ENCODE assay signal across 9 cellular contexts in the genomic region with DNA sequence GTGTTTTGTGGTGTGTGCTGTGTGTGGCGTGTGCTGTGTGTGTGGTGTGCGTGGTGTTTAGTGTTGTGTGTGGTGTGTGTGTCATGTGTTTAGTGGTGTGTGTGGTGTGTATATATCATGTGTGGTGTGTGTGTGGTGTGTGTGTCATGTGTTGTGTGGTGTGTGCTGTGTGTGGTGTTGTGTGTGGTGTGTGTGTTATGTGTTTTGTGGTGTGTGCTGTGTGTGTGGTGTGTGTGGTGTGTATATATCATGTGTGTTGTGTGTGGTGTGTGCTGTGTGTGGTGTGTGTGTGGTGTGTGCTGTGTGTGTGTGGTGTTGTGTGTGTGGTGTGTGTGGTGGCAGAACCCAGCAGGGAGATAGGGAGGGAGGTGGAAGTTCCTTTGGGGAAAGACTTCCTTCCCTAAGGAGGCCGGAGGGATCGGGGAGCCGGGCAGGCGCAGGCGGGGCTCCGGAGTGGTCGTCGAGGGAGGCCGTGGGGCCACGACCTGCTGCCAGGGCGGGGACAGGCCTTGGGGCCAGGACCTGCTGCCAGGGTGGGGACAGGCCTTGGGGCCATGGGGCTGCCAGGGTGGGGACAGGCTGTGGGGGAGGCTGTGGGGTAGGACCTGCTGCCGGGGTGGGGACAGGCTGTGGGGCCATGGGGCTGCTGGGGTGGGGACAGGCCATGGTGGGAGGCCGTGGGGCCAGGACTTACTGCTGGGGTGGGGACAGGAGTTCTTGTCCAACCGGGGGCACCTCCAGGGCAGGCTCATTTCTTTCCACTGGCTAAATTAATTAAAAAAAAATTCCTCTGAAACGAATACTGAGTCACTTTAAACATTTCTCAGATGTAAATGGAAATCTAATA. TPM values are rescaled to one million over a fixed set of nuclear protein-coding genes. Genes with fewer than 3 reads are reported as not detected.
DNase-seq lines count a peak whose midpoint lies in the region; ATAC-seq, FAIRE-seq and TF ChIP-seq lines count a peak whose summit lies in the region.
"Had no signal": no experiment of that assay in that cellular context is flagged by ENCODE, and none has a peak within 500 bp of the region (broad histone marks: within the 10 kb centered on the region; RNA-seq: fewer than 3 reads in every experiment).

No MANE protein-coding gene starts in this region.

- H2AFZ ChIP-seq in K562 (ENCODE audit: low read depth, low read length) (peak overlapping the region; percentile 89), osteoblast (ENCODE audit: low read length) (no peak overlapping the region)

- H3K9me3 Mint-ChIP-seq in CD4-positive, CD25-positive, alpha-beta regulatory T cell = peaks cover 2 to 9% (median 8%) of the 10 kb centered on the region in 7 donors

- 13% methylated on average over 9 of the region's 17 CpGs for WGBS in K562 (ENCODE audit: insufficient coverage, low coverage, missing lambda C conversion rate)

- TF ChIP-seq RAD21 in K562 (CRISPR knock-in tag; conservative IDR thresholded peaks at IDR 0.05 in 1 of 2, IDR thresholded peaks at IDR 0.05 in 1 of 2) = no peak

- H3K27ac Mint-ChIP-seq in CD4-positive, CD25-positive, alpha-beta regulatory T cell = peak overlapping the region; percentile 83 to 97 (median 87)

- H4K20me1 ChIP-seq in K562 (replicated peaks; ENCODE audit: control insufficient read depth, insufficient read depth, low read length) (no peaks in the 10 kb centered on the region), osteoblast (ENCODE audit: insufficient read depth, low read length) (no peaks in the 10 kb centered on the region)

- no peaks in the 10 kb centered on the region for H3K27me3 ChIP-seq in CD4-positive, CD25-positive, alpha-beta regulatory T cell (ENCODE audit: control insufficient read depth, insufficient read depth, low read length)
- no peaks in the 10 kb centered on the region; a peak in 1 of 5 replicates for H3K27me3 ChIP-seq in K562 (ENCODE audit: control insufficient read depth in 2 of 2, insufficient read depth in 2 of 2, low read length in 2 of 2)
- H3K27me3 ChIP-seq in osteoblast (ENCODE audit: insufficient read depth, low read length) = no peaks in the 10 kb centered on the region

- H3K9me1 ChIP-seq in K562 (ENCODE audit: control insufficient read depth, insufficient read depth, low read length) = no peaks in the 10 kb centered on the region

- POLR2A ChIA-PET in K562 (lab: Yijun Ruan, JAX) = no interaction called here

- BruUV-seq in K562 (replicated peaks; lab: Mats Ljungman, UMichigan) = no TSS peak

- H3K4me2 ChIP-seq in K562 (ENCODE audit: insufficient read depth, low read length) (peak overlapping the region; percentile 71), osteoblast (ENCODE audit: insufficient read depth, low read length) (peak overlapping the region; percentile 6)

- no peaks in the 10 kb centered on the region for H3K36me3 ChIP-seq in CD4-positive, CD25-positive, alpha-beta regulatory T cell (ENCODE audit: control insufficient read depth, insufficient read depth, low read length)
- H3K36me3 ChIP-seq in K562 (ENCODE audit: control insufficient read depth, insufficient read depth, low read length) (no peaks in the 10 kb centered on the region), osteoblast (ENCODE audit: insufficient read depth, low read length) (no peaks in the 10 kb centered on the region)

- TF ChIP-seq CTCF in K562 (IDR thresholded peaks at IDR 0.05 in 2 of 3, conservative IDR thresholded peaks at IDR 0.05 in 1 of 3; ENCODE audit: insufficient read depth in 2 of 3, low read depth in 1 of 3, low read length in 3 of 3) (no peak), osteoblast (IDR thresholded peaks at IDR 0.05; ENCODE audit: extremely low read depth, low read depth, low read length) (no peak)

- H3K79me2 ChIP-seq in K562 (ENCODE audit: control insufficient read depth, insufficient read depth, low read length) (peaks cover 5% of the 10 kb centered on the region; the same call in 2 of the 3 replicates), osteoblast (ENCODE audit: insufficient read depth, low read length) (no peaks in the 10 kb centered on the region)

- CTCF ChIA-PET in K562 (lab: Yijun Ruan, JAX; ENCODE audit: low intra/inter-chr PET ratio) = no interaction called here

- H3K4me1 Mint-ChIP-seq in CD4-positive, CD25-positive, alpha-beta regulatory T cell = peaks cover 14 to 25% (median 21%) of the 10 kb centered on the region in 4 donors

- in situ Hi-C loops in K562 (cut with MboI) = no loop called here

- no peak overlapping the region for H3K4me3 ChIP-seq in CD4-positive, CD25-positive, alpha-beta regulatory T cell (ENCODE audit: low read depth, low read length)
- no peak overlapping the region for H3K4me3 ChIP-seq in K562
- no peak overlapping the region for H3K4me3 ChIP-seq in osteoblast (ENCODE audit: insufficient read depth, low read length)

- no peak for FAIRE-seq in K562 (lab: Jason Lieb, UNC)

- peak overlapping the region; percentile 64 for H3K27ac ChIP-seq in CD4-positive, CD25-positive, alpha-beta regulatory T cell (ENCODE audit: insufficient read depth, low read length, poor library complexity, severe bottlenecking)
- peak overlapping the region; percentile 78 for H3K27ac ChIP-seq in K562 (ENCODE audit: extremely low read depth, low read depth, low read length)
- H3K27ac ChIP-seq in osteoblast (ENCODE audit: low read depth, low read length) = no peak overlapping the region

- TF ChIP-seq EP300 in K562 (IDR thresholded peaks at IDR 0.05; ENCODE audit: low read length) = no peak

- DNase-seq in CD4-positive, CD25-positive, alpha-beta regulatory T cell = peak in 1 of 3 donors; percentile 22
- DNase-seq in RPMI8226 (peak; percentile 38), K562 (ENCODE audit: extremely low read depth in 1 of 4, low spot score in 3 of 4) (peak; percentile 36 to 55 (median 45)), osteoblast (ENCODE audit: insufficient read length, low spot score, missing footprints) (peak; percentile 69), NCI-H748 (lab: John Stamatoyannopoulos, UW; ENCODE audit: unreplicated experiment) (no peak), NCI-H2081 treated with DMSO at 0.1 percent for 48 hours (lab: John Stamatoyannopoulos, UW) (no peak)
- DNase-seq: NCI-H2029 had no signal

- intact Hi-C loops in K562 (cut with micrococcal nuclease) = no loop called here

- H3K36me3 Mint-ChIP-seq in CD4-positive, CD25-positive, alpha-beta regulatory T cell = peaks cover 8% of the 10 kb centered on the region

- H3K4me1 ChIP-seq in CD4-positive, CD25-positive, alpha-beta regulatory T cell (ENCODE audit: control insufficient read depth, insufficient read depth, low read length, poor library complexity, severe bottlenecking) = peaks cover 28% of the 10 kb centered on the region
- H3K4me1 ChIP-seq in K562 (replicated peaks in 1 of 2; ENCODE audit: control insufficient read depth in 2 of 2, insufficient read depth in 2 of 2, low read length in 2 of 2) (peaks cover 7 to 37% of the 10 kb centered on the region in 2 experiments), osteoblast (ENCODE audit: insufficient read depth, low read length) (peaks cover 5% of the 10 kb centered on the region)

- peak overlapping the region in 2 of 4 donors; percentile 36 to 40 for H3K4me3 Mint-ChIP-seq in CD4-positive, CD25-positive, alpha-beta regulatory T cell

- peaks cover 0 to 4% of the 10 kb centered on the region in 2 experiments for H3K9me3 ChIP-seq in CD4-positive, CD25-positive, alpha-beta regulatory T cell (ENCODE audit: control insufficient read depth in 2 of 2, low read length in 2 of 2)
- no peaks in the 10 kb centered on the region for H3K9me3 ChIP-seq in K562 (replicated peaks; ENCODE audit: control insufficient read depth, insufficient read depth, low read depth, low read length)
- H3K9me3 ChIP-seq in osteoblast (ENCODE audit: low read depth, low read length) = no peaks in the 10 kb centered on the region

- TF ChIP-seq POLR2A in K562 (conservative IDR thresholded peaks at IDR 0.05) = 0 out of 2 replicates have a peak, but pooled peaks have one; percentile 22

- peaks cover 10% of the 10 kb centered on the region for H3K27me3 Mint-ChIP-seq in CD4-positive, CD25-positive, alpha-beta regulatory T cell

- ATAC-seq in CD4-positive, CD25-positive, alpha-beta regulatory T cell (ENCODE audit: low read depth in 2 of 2) = peak; percentile 2 to 8
- peak; percentile 57 for ATAC-seq in K562
- ATAC-seq in GM19023 (IDR thresholded peaks at IDR 0.05; ENCODE audit: unreplicated experiment) = no peak
- no peak for ATAC-seq in HG03460 (IDR thresholded peaks at IDR 0.05; ENCODE audit: unreplicated experiment)

- H3K9ac ChIP-seq in K562 (ENCODE audit: insufficient read depth in 1 of 2, low read depth in 2 of 2, low read length in 2 of 2) = peak overlapping the region; percentile 45 to 81; a peak in 3 of 4 replicates

RNA-seq across cellular contexts. Expression of a gene that starts 15.2 kb away (rescaled TPM):
- total RNA-seq in CD4-positive, CD25-positive, alpha-beta regulatory T cell = 294 TPM
- 10 to 100 TPM; 34.0 to 47.1 (median 40.3) TPM for polyA plus RNA-seq in CD4-positive, CD25-positive, alpha-beta regulatory T cell
- 8.4 and 19.1 TPM in 2 replicates for total RNA-seq in K562 (2011; cell fraction: chromatin; rRNA removed; ENCODE audit: low replicate concordance)
- 31.2 and 35.0 TPM in 2 replicates for total RNA-seq in K562 (2011; cell fraction: nucleolus; rRNA removed)
- 9.8 and 13.2 TPM in 2 replicates for total RNA-seq in K562 (2011; cell fraction: nucleoplasm; rRNA removed)
- 37.0 and 41.1 TPM in 2 replicates for total RNA-seq in K562 (2014; rRNA removed)
- total RNA-seq in K562 (2014; rRNA removed; fragmentation: Illumina TruSeq; extraction: Trizol) = 4.2 and 4.3 TPM in 2 replicates
- 11.9 and 13.8 TPM in 2 replicates for total RNA-seq in K562 (2015; rRNA removed; fragmentation: Illumina TruSeq; extraction: Trizol)
- total RNA-seq in K562 (2021) = 40.5 and 41.3 TPM in 2 replicates
- polyA plus RNA-seq in K562 (2011; rRNA removed) = 5.3 and 8.0 TPM in 2 replicates
- 13.4 and 28.9 TPM in 2 replicates for polyA plus RNA-seq in K562 (2011; cell fraction: cytosol; rRNA removed)
- polyA plus RNA-seq in K562 (2011; cell fraction: nucleus; rRNA removed) = 36.6 and 49.9 TPM in 2 replicates
- polyA plus RNA-seq in K562 (2012) = 18.0 and 35.9 TPM in 2 replicates
- polyA plus RNA-seq in K562 (2014; fragmentation: Illumina TruSeq; extraction: Trizol) = 4.4 and 11.4 TPM in 2 replicates
- under 1 TPM; 0.24 to 0.57 TPM for polyA plus RNA-seq in K562 (2014; fragmentation: Nextera tagmentation; extraction: Ambion mirVana)
- polyA plus RNA-seq in K562 (2014; rRNA removed) = 34.1 and 35.4 TPM in 2 replicates
- 0.99 and 1.4 TPM in 2 replicates for polyA minus RNA-seq in K562 (2011; rRNA and poly(A)+ RNA removed)
- 7.1 and 7.7 TPM in 2 replicates for polyA minus RNA-seq in K562 (2011; cell fraction: cytosol; rRNA and poly(A)+ RNA removed)
- polyA minus RNA-seq in K562 (2011; cell fraction: nucleus; rRNA and poly(A)+ RNA removed) = 10.2 and 10.6 TPM in 2 replicates
- 14.4 and 19.9 TPM in 2 replicates for total RNA-seq in osteoblast

RNA-seq across cellular contexts. Expression of a gene that starts 36.8 kb away (rescaled TPM):
- total RNA-seq in CD4-positive, CD25-positive, alpha-beta regulatory T cell = 0.57 TPM
- polyA plus RNA-seq in CD4-positive, CD25-positive, alpha-beta regulatory T cell = under 1 TPM in 1 of 4 donors, not detected in 3; 0.07 TPM
- 0.30 and 1.3 TPM in 2 replicates for total RNA-seq in K562 (2011; cell fraction: chromatin; rRNA removed; ENCODE audit: low replicate concordance)
- 0.53 and 0.83 TPM in 2 replicates for total RNA-seq in K562 (2011; cell fraction: nucleolus; rRNA removed)
- total RNA-seq in K562 (2011; cell fraction: nucleoplasm; rRNA removed) = 0.66 and 0.76 TPM in 2 replicates
- total RNA-seq in K562 (2014; rRNA removed) (0.05 and 0.29 TPM in 2 replicates), K562 (2014; rRNA removed; fragmentation: Illumina TruSeq; extraction: Trizol) (not detected in 2 replicates), K562 (2015; rRNA removed; fragmentation: Illumina TruSeq; extraction: Trizol) (0.11 and 0.15 TPM in 2 replicates), K562 (2021) (0.22 and 0.42 TPM in 2 replicates), osteoblast (not detected in 2 replicates)
- polyA plus RNA-seq in K562 (2011; rRNA removed) (0.05 and 0.06 TPM in 2 replicates), K562 (2014; fragmentation: Illumina TruSeq; extraction: Trizol) (0.08 TPM in 1 of 2 replicates, not detected in the other), K562 (2014; fragmentation: Nextera tagmentation; extraction: Ambion mirVana) (not detected), K562 (2014; rRNA removed) (0.08 and 0.11 TPM in 2 replicates)
- 0.03 and 0.16 TPM in 2 replicates for polyA plus RNA-seq in K562 (2011; cell fraction: cytosol; rRNA removed)
- polyA plus RNA-seq in K562 (2011; cell fraction: nucleus; rRNA removed) = 0.25 and 0.57 TPM in 2 replicates
- polyA plus RNA-seq in K562 (2012) = 0.17 and 0.18 TPM in 2 replicates
- not detected in 2 replicates for polyA minus RNA-seq in K562 (2011; rRNA and poly(A)+ RNA removed)
- not detected in 2 replicates for polyA minus RNA-seq in K562 (2011; cell fraction: cytosol; rRNA and poly(A)+ RNA removed)
- polyA minus RNA-seq in K562 (2011; cell fraction: nucleus; rRNA and poly(A)+ RNA removed) = 0.54 and 0.56 TPM in 2 replicates

RNA-seq across cellular contexts. Expression of a gene that starts 57.3 kb away (rescaled TPM):
- total RNA-seq in CD4-positive, CD25-positive, alpha-beta regulatory T cell = 37.8 TPM
- polyA plus RNA-seq in CD4-positive, CD25-positive, alpha-beta regulatory T cell = 10 to 100 TPM; 22.4 to 38.2 (median 31.8) TPM
- total RNA-seq in K562 (2011; cell fraction: chromatin; rRNA removed; ENCODE audit: low replicate concordance) = 25.0 and 46.1 TPM in 2 replicates
- 45.8 and 49.4 TPM in 2 replicates for total RNA-seq in K562 (2011; cell fraction: nucleolus; rRNA removed)
- 32.0 and 37.3 TPM in 2 replicates for total RNA-seq in K562 (2011; cell fraction: nucleoplasm; rRNA removed)
- total RNA-seq in K562 (2014; rRNA removed) = 25.3 and 33.2 TPM in 2 replicates
- total RNA-seq in K562 (2014; rRNA removed; fragmentation: Illumina TruSeq; extraction: Trizol) = 4.9 and 6.3 TPM in 2 replicates
- 10.1 and 10.7 TPM in 2 replicates for total RNA-seq in K562 (2015; rRNA removed; fragmentation: Illumina TruSeq; extraction: Trizol)
- total RNA-seq in K562 (2021) = 19.5 and 19.8 TPM in 2 replicates
- 8.8 and 12.4 TPM in 2 replicates for polyA plus RNA-seq in K562 (2011; rRNA removed)
- polyA plus RNA-seq in K562 (2011; cell fraction: cytosol; rRNA removed) = 12.4 and 16.3 TPM in 2 replicates
- polyA plus RNA-seq in K562 (2011; cell fraction: nucleus; rRNA removed) = 34.7 and 37.7 TPM in 2 replicates
- polyA plus RNA-seq in K562 (2012) = 18.1 and 28.6 TPM in 2 replicates
- 6.3 and 9.3 TPM in 2 replicates for polyA plus RNA-seq in K562 (2014; fragmentation: Illumina TruSeq; extraction: Trizol)
- polyA plus RNA-seq in K562 (2014; fragmentation: Nextera tagmentation; extraction: Ambion mirVana) = 1 to 10 TPM in 1 of 2 experiments, under 1 TPM in 1; 0.96 to 1.5 TPM
- polyA plus RNA-seq in K562 (2014; rRNA removed) = 19.9 and 22.4 TPM in 2 replicates
- 2.1 and 2.4 TPM in 2 replicates for polyA minus RNA-seq in K562 (2011; rRNA and poly(A)+ RNA removed)
- 5.1 and 6.0 TPM in 2 replicates for polyA minus RNA-seq in K562 (2011; cell fraction: cytosol; rRNA and poly(A)+ RNA removed)
- 5.1 and 5.8 TPM in 2 replicates for polyA minus RNA-seq in K562 (2011; cell fraction: nucleus; rRNA and poly(A)+ RNA removed)
- total RNA-seq in osteoblast = 28.0 and 31.1 TPM in 2 replicates

RNA-seq across cellular contexts. Expression of a gene that starts 57.5 kb away (rescaled TPM):
- total RNA-seq in CD4-positive, CD25-positive, alpha-beta regulatory T cell = 18.1 TPM
- 10 to 100 TPM; 12.6 to 16.9 (median 15.0) TPM for polyA plus RNA-seq in CD4-positive, CD25-positive, alpha-beta regulatory T cell
- total RNA-seq in K562 (2011; cell fraction: chromatin; rRNA removed; ENCODE audit: low replicate concordance) = 6.2 and 18.5 TPM in 2 replicates
- 20.3 and 21.8 TPM in 2 replicates for total RNA-seq in K562 (2011; cell fraction: nucleolus; rRNA removed)
- total RNA-seq in K562 (2011; cell fraction: nucleoplasm; rRNA removed) = 13.6 and 15.7 TPM in 2 replicates
- 3.4 and 5.8 TPM in 2 replicates for total RNA-seq in K562 (2014; rRNA removed)
- 0.83 and 2.0 TPM in 2 replicates for total RNA-seq in K562 (2014; rRNA removed; fragmentation: Illumina TruSeq; extraction: Trizol)
- 3.7 and 3.8 TPM in 2 replicates for total RNA-seq in K562 (2015; rRNA removed; fragmentation: Illumina TruSeq; extraction: Trizol)
- total RNA-seq in K562 (2021) = 8.5 and 11.0 TPM in 2 replicates
- polyA plus RNA-seq in K562 (2011; rRNA removed) = 2.6 and 3.9 TPM in 2 replicates
- 2.9 and 4.5 TPM in 2 replicates for polyA plus RNA-seq in K562 (2011; cell fraction: cytosol; rRNA removed)
- polyA plus RNA-seq in K562 (2011; cell fraction: nucleus; rRNA removed) = 14.0 and 20.4 TPM in 2 replicates
- polyA plus RNA-seq in K562 (2012) = 8.3 and 9.5 TPM in 2 replicates
- 4.0 and 7.3 TPM in 2 replicates for polyA plus RNA-seq in K562 (2014; fragmentation: Illumina TruSeq; extraction: Trizol)
- polyA plus RNA-seq in K562 (2014; fragmentation: Nextera tagmentation; extraction: Ambion mirVana) = under 1 TPM; 0.20 to 0.62 TPM
- 4.9 and 5.8 TPM in 2 replicates for polyA plus RNA-seq in K562 (2014; rRNA removed)
- polyA minus RNA-seq in K562 (2011; rRNA and poly(A)+ RNA removed) = 2.2 and 3.7 TPM in 2 replicates
- polyA minus RNA-seq in K562 (2011; cell fraction: cytosol; rRNA and poly(A)+ RNA removed) = 3.6 and 3.7 TPM in 2 replicates
- polyA minus RNA-seq in K562 (2011; cell fraction: nucleus; rRNA and poly(A)+ RNA removed) = 1.4 and 2.8 TPM in 2 replicates
- total RNA-seq in osteoblast = 18.8 and 20.0 TPM in 2 replicates

Comparison
In these comparisons a context has a peak if more than half of its experiments do, and no peak if none do; other contexts are left out.
1. ATAC-seq: peak in CD4-positive, CD25-positive, alpha-beta regulatory T cell (2 of 2) and K562 (single experiment); none in GM19023 (single experiment) and HG03460 (single experiment).
2. DNase-seq: peak in RPMI8226 (single experiment), K562 (4 of 4) and osteoblast (single experiment); none in NCI-H748 (single experiment) and NCI-H2081 treated with DMSO at 0.1 percent for 48 hours (single experiment).